1 cellular context compared by ENCODE assay signal in the genomic region with DNA sequence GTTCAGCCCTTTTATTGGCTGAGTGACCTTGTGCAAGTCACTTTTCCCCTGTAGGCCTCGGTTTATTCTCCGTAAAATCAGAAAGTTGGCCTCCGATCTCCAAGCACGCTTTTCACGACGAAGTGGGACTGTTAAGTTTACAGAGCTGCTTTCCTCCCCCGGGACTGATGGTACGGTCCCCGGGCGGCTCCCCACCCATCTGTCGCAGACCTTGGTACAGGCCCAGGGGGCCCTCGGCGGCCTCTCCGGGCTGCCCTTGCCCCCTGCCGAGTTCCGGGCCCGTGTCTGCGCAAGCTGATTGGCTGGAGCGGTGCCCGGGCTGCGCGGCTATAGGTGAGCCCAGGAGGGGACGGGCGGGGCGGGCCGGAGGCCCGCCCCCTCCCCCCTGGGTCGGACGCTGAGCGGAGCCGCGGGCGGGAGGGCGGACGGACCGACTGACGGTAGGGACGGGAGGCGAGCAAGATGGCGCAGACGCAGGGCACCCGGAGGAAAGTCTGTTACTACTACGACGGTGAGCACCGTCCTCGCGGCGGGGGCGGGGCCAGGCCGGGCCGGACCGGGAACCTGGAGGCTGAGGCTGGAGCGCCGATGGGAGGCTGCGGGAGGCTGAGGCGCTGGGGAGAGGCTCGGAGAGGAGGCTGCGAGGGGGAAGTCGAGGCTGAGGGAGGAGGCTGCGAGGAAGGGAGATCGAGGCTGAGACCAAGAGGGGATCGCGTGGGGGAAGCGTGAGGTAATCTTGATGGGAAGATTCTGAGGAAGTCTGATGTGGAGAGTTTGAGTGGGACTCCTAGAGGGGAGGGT.
TF ChIP-seq lines count a peak whose summit lies in the region.

A gene (plus strand): TSS at position 376 of the 801 bp plus-strand sequence. CDS start 87 bp downstream, at position 463.

TF ChIP-seq in K562, 482 proteins besides CTCF, POLR2A, EP300 and RAD21 (continued from another document and continues in another):
- TF ChIP-seq, protein P1, sequence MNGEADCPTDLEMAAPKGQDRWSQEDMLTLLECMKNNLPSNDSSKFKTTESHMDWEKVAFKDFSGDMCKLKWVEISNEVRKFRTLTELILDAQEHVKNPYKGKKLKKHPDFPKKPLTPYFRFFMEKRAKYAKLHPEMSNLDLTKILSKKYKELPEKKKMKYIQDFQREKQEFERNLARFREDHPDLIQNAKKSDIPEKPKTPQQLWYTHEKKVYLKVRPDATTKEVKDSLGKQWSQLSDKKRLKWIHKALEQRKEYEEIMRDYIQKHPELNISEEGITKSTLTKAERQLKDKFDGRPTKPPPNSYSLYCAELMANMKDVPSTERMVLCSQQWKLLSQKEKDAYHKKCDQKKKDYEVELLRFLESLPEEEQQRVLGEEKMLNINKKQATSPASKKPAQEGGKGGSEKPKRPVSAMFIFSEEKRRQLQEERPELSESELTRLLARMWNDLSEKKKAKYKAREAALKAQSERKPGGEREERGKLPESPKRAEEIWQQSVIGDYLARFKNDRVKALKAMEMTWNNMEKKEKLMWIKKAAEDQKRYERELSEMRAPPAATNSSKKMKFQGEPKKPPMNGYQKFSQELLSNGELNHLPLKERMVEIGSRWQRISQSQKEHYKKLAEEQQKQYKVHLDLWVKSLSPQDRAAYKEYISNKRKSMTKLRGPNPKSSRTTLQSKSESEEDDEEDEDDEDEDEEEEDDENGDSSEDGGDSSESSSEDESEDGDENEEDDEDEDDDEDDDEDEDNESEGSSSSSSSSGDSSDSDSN (IDR thresholded peaks at IDR 0.05; ENCODE audit: borderline replicate concordance in 1 of 2, low read depth in 2 of 2, low read length in 2 of 2), result peak; percentile 60 to 88; a peak in 1 of 4 replicates
- TF ChIP-seq LEF1 (IDR thresholded peaks at IDR 0.05) (peak; percentile 40; the same call in 1 of the 2 replicates), E2F3 (CRISPR knock-in tag; IDR thresholded peaks at IDR 0.05) (peak; percentile 59; the same call in 1 of the 2 replicates), RFX5 (IDR thresholded peaks at IDR 0.05; ENCODE audit: low read depth, low read length) (no peak), NR2F6 (CRISPR knock-in tag; IDR thresholded peaks at IDR 0.05) (peak; percentile 36; the same call in 1 of the 2 replicates), TGIF2 (CRISPR knock-in tag; IDR thresholded peaks at IDR 0.05) (no peak), NCOA2 (IDR thresholded peaks at IDR 0.05; ENCODE audit: partially characterized antibody in 2 of 2) (no peak), ZNF217 (CRISPR knock-in tag; IDR thresholded peaks at IDR 0.05) (no peak), ZNF354B (CRISPR knock-in tag; IDR thresholded peaks at IDR 0.05) (no peak), MTA3 (IDR thresholded peaks at IDR 0.05; ENCODE audit: borderline replicate concordance) (peak; percentile 25; the same call in 1 of the 2 replicates), ZNF197 (CRISPR knock-in tag; IDR thresholded peaks at IDR 0.05; ENCODE audit: low read depth) (peak; percentile 15; the same call in 1 of the 2 replicates), ZBTB8A (IDR thresholded peaks at IDR 0.05; ENCODE audit: partially characterized antibody) (no peak), FOXP1 (CRISPR knock-in tag; IDR thresholded peaks at IDR 0.05) (no peak), NR2C1 (IDR thresholded peaks at IDR 0.05) (0 out of 2 replicates have a peak, but pooled peaks have one; percentile 30), NR2C1 (tag; IDR thresholded peaks at IDR 0.05) (peak; percentile 29; the same call in 1 of the 2 replicates), SETDB1 (IDR thresholded peaks at IDR 0.05; ENCODE audit: low read length) (no peak), ZNF668 (CRISPR knock-in tag; IDR thresholded peaks at IDR 0.05) (no peak; the same call in 1 of the 2 replicates), EZH2 (IDR thresholded peaks at IDR 0.05; ENCODE audit: borderline replicate concordance, low read depth, low read length) (no peak)
- TF ChIP-seq, protein P2, sequence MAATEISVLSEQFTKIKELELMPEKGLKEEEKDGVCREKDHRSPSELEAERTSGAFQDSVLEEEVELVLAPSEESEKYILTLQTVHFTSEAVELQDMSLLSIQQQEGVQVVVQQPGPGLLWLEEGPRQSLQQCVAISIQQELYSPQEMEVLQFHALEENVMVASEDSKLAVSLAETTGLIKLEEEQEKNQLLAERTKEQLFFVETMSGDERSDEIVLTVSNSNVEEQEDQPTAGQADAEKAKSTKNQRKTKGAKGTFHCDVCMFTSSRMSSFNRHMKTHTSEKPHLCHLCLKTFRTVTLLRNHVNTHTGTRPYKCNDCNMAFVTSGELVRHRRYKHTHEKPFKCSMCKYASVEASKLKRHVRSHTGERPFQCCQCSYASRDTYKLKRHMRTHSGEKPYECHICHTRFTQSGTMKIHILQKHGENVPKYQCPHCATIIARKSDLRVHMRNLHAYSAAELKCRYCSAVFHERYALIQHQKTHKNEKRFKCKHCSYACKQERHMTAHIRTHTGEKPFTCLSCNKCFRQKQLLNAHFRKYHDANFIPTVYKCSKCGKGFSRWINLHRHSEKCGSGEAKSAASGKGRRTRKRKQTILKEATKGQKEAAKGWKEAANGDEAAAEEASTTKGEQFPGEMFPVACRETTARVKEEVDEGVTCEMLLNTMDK (IDR thresholded peaks at IDR 0.05; ENCODE audit: borderline replicate concordance, insufficient read depth, low read depth, low read length, poor library complexity, severe bottlenecking), result no peak
- TF ChIP-seq, protein P3, sequence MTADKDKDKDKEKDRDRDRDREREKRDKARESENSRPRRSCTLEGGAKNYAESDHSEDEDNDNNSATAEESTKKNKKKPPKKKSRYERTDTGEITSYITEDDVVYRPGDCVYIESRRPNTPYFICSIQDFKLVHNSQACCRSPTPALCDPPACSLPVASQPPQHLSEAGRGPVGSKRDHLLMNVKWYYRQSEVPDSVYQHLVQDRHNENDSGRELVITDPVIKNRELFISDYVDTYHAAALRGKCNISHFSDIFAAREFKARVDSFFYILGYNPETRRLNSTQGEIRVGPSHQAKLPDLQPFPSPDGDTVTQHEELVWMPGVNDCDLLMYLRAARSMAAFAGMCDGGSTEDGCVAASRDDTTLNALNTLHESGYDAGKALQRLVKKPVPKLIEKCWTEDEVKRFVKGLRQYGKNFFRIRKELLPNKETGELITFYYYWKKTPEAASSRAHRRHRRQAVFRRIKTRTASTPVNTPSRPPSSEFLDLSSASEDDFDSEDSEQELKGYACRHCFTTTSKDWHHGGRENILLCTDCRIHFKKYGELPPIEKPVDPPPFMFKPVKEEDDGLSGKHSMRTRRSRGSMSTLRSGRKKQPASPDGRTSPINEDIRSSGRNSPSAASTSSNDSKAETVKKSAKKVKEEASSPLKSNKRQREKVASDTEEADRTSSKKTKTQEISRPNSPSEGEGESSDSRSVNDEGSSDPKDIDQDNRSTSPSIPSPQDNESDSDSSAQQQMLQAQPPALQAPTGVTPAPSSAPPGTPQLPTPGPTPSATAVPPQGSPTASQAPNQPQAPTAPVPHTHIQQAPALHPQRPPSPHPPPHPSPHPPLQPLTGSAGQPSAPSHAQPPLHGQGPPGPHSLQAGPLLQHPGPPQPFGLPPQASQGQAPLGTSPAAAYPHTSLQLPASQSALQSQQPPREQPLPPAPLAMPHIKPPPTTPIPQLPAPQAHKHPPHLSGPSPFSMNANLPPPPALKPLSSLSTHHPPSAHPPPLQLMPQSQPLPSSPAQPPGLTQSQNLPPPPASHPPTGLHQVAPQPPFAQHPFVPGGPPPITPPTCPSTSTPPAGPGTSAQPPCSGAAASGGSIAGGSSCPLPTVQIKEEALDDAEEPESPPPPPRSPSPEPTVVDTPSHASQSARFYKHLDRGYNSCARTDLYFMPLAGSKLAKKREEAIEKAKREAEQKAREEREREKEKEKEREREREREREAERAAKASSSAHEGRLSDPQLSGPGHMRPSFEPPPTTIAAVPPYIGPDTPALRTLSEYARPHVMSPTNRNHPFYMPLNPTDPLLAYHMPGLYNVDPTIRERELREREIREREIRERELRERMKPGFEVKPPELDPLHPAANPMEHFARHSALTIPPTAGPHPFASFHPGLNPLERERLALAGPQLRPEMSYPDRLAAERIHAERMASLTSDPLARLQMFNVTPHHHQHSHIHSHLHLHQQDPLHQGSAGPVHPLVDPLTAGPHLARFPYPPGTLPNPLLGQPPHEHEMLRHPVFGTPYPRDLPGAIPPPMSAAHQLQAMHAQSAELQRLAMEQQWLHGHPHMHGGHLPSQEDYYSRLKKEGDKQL (CRISPR knock-in tag; IDR thresholded peaks at IDR 0.05; ENCODE audit: borderline replicate concordance), result no peak
- TF ChIP-seq, protein P4, sequence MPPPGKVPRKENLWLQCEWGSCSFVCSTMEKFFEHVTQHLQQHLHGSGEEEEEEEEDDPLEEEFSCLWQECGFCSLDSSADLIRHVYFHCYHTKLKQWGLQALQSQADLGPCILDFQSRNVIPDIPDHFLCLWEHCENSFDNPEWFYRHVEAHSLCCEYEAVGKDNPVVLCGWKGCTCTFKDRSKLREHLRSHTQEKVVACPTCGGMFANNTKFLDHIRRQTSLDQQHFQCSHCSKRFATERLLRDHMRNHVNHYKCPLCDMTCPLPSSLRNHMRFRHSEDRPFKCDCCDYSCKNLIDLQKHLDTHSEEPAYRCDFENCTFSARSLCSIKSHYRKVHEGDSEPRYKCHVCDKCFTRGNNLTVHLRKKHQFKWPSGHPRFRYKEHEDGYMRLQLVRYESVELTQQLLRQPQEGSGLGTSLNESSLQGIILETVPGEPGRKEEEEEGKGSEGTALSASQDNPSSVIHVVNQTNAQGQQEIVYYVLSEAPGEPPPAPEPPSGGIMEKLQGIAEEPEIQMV (tag; conservative IDR thresholded peaks at IDR 0.05; ENCODE audit: low read depth), result no peak; the same call in 1 of the 2 replicates
- TF ChIP-seq, protein P5, sequence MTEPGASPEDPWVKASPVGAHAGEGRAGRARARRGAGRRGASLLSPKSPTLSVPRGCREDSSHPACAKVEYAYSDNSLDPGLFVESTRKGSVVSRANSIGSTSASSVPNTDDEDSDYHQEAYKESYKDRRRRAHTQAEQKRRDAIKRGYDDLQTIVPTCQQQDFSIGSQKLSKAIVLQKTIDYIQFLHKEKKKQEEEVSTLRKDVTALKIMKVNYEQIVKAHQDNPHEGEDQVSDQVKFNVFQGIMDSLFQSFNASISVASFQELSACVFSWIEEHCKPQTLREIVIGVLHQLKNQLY (CRISPR knock-in tag; conservative IDR thresholded peaks at IDR 0.05), result no peak
- TF ChIP-seq, protein P6, sequence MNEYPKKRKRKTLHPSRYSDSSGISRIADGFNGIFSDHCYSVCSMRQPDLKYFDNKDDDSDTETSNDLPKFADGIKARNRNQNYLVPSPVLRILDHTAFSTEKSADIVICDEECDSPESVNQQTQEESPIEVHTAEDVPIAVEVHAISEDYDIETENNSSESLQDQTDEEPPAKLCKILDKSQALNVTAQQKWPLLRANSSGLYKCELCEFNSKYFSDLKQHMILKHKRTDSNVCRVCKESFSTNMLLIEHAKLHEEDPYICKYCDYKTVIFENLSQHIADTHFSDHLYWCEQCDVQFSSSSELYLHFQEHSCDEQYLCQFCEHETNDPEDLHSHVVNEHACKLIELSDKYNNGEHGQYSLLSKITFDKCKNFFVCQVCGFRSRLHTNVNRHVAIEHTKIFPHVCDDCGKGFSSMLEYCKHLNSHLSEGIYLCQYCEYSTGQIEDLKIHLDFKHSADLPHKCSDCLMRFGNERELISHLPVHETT (CRISPR knock-in tag; conservative IDR thresholded peaks at IDR 0.05 in 1 of 2, IDR thresholded peaks at IDR 0.05 in 1 of 2), result peak in 1 of 2 experiments; percentile 95; a peak in 2 of 4 replicates
- TF ChIP-seq, protein P7, sequence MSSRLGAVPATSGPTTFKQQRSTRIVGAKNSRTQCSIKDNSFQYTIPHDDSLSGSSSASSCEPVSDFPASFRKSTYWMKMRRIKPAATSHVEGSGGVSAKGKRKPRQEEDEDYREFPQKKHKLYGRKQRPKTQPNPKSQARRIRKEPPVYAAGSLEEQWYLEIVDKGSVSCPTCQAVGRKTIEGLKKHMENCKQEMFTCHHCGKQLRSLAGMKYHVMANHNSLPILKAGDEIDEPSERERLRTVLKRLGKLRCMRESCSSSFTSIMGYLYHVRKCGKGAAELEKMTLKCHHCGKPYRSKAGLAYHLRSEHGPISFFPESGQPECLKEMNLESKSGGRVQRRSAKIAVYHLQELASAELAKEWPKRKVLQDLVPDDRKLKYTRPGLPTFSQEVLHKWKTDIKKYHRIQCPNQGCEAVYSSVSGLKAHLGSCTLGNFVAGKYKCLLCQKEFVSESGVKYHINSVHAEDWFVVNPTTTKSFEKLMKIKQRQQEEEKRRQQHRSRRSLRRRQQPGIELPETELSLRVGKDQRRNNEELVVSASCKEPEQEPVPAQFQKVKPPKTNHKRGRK (tag; IDR thresholded peaks at IDR 0.05), result no peak
- TF ChIP-seq, protein P8, sequence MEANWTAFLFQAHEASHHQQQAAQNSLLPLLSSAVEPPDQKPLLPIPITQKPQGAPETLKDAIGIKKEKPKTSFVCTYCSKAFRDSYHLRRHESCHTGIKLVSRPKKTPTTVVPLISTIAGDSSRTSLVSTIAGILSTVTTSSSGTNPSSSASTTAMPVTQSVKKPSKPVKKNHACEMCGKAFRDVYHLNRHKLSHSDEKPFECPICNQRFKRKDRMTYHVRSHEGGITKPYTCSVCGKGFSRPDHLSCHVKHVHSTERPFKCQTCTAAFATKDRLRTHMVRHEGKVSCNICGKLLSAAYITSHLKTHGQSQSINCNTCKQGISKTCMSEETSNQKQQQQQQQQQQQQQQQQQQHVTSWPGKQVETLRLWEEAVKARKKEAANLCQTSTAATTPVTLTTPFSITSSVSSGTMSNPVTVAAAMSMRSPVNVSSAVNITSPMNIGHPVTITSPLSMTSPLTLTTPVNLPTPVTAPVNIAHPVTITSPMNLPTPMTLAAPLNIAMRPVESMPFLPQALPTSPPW (CRISPR knock-in tag; IDR thresholded peaks at IDR 0.05), result peak; percentile 97
- TF ChIP-seq, protein P9, sequence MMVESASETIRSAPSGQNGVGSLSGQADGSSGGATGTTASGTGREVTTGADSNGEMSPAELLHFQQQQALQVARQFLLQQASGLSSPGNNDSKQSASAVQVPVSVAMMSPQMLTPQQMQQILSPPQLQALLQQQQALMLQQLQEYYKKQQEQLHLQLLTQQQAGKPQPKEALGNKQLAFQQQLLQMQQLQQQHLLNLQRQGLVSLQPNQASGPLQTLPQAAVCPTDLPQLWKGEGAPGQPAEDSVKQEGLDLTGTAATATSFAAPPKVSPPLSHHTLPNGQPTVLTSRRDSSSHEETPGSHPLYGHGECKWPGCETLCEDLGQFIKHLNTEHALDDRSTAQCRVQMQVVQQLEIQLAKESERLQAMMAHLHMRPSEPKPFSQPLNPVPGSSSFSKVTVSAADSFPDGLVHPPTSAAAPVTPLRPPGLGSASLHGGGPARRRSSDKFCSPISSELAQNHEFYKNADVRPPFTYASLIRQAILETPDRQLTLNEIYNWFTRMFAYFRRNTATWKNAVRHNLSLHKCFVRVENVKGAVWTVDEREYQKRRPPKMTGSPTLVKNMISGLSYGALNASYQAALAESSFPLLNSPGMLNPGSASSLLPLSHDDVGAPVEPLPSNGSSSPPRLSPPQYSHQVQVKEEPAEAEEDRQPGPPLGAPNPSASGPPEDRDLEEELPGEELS (CRISPR knock-in tag; IDR thresholded peaks at IDR 0.05; ENCODE audit: borderline replicate concordance), result no peak
- TF ChIP-seq, protein P10, sequence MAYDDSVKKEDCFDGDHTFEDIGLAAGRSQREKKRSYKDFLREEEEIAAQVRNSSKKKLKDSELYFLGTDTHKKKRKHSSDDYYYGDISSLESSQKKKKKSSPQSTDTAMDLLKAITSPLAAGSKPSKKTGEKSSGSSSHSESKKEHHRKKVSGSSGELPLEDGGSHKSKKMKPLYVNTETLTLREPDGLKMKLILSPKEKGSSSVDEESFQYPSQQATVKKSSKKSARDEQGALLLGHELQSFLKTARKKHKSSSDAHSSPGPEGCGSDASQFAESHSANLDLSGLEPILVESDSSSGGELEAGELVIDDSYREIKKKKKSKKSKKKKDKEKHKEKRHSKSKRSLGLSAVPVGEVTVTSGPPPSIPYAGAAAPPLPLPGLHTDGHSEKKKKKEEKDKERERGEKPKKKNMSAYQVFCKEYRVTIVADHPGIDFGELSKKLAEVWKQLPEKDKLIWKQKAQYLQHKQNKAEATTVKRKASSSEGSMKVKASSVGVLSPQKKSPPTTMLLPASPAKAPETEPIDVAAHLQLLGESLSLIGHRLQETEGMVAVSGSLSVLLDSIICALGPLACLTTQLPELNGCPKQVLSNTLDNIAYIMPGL (CRISPR knock-in tag; IDR thresholded peaks at IDR 0.05), result peak; percentile 54; the same call in 1 of the 2 replicates
